8 cellular contexts compared by ENCODE assay signal in genomic region chr12:6215932-6216494, GRCh38. TPM values are rescaled to one million over a fixed set of nuclear protein-coding genes. Genes with fewer than 3 reads are reported as not detected.
DNase-seq lines count a peak whose midpoint lies in the region; ATAC-seq and TF ChIP-seq lines count a peak whose summit lies in the region.

No MANE protein-coding gene starts in this region.

- no peaks in the 10 kb centered on the region for H3K27me3 ChIP-seq in left ventricle myocardium inferior (ENCODE audit: low read depth)

- H3K9me3 ChIP-seq in left ventricle myocardium inferior (replicated peaks): no peaks in the 10 kb centered on the region

- H3K27me3 Mint-ChIP-seq in HFFc6 (ENCODE audit: insufficient read depth) (no peaks in the 10 kb centered on the region; the same call in 1 of the 2 replicates), natural killer cell (ENCODE audit: low read depth in 2 of 2) (peaks cover 0 to 9% of the 10 kb centered on the region in 2 donors)

- H3K4me1 Mint-ChIP-seq in HFFc6 (ENCODE audit: low read depth): peaks cover 84% of the 10 kb centered on the region
- no peaks in the 10 kb centered on the region for H3K4me1 Mint-ChIP-seq in natural killer cell

- peak overlapping the region; percentile 99 for H3K27ac Mint-ChIP-seq in HFFc6
- no peak overlapping the region for H3K27ac Mint-ChIP-seq in natural killer cell

- no peak for TF ChIP-seq CTCF in HFFc6 (IDR thresholded peaks at IDR 0.05)
- TF ChIP-seq CTCF in VCaP (conservative IDR thresholded peaks at IDR 0.05): no peak
- no peak for TF ChIP-seq CTCF in left ventricle myocardium inferior (IDR thresholded peaks at IDR 0.05; ENCODE audit: borderline replicate concordance)
- no peak for TF ChIP-seq CTCF in natural killer cell (IDR thresholded peaks at IDR 0.05)

- H3K4me3 ChIP-seq in left ventricle myocardium inferior: no peak overlapping the region

- peaks cover 22% of the 10 kb centered on the region for H3K36me3 ChIP-seq in left ventricle myocardium inferior

- ATAC-seq in sciatic nerve: peak; percentile 76
- no peak for ATAC-seq in natural killer cell

- H3K27ac ChIP-seq in VCaP (peak overlapping the region; percentile 97), left ventricle myocardium inferior (replicated peaks) (peak overlapping the region; percentile 90)

- H3K4me1 ChIP-seq in left ventricle myocardium inferior: peaks cover 99% of the 10 kb centered on the region

- DNase-seq in HFFc6: peak; percentile 93
- DNase-seq in left ventricle myocardium inferior: no peak
- no peak for DNase-seq in sciatic nerve (ENCODE audit: low spot score)
- DNase-seq in stimulated activated naive CD4-positive, alpha-beta T cell (lab: John Stamatoyannopoulos, UW): no peak
- no peak for DNase-seq in natural killer cell
- DNase-seq in NOMO-1 treated with dmso at 0.1 percent for 144 hours (lab: John Stamatoyannopoulos, UW; ENCODE audit: unreplicated experiment): no peak
- no peak for DNase-seq in activated T-cell treated with anti-CD3 and anti-CD28 coated beads for 4 hours

- H3K9me3 Mint-ChIP-seq in HFFc6 (peaks cover 7% of the 10 kb centered on the region; the same call in 1 of the 2 replicates), natural killer cell (no peaks in the 10 kb centered on the region)

- peak overlapping the region; percentile 49 for H3K4me3 Mint-ChIP-seq in HFFc6
- H3K4me3 Mint-ChIP-seq in natural killer cell: no peak overlapping the region

- intact Hi-C loops in left ventricle myocardium inferior (cut with micrococcal nuclease): no loop called here
- intact Hi-C loops in sciatic nerve (cut with DNase I): no loop called here
- intact Hi-C loops in natural killer cell (cut with micrococcal nuclease): no loop called here

- H3K36me3 Mint-ChIP-seq in HFFc6 (ENCODE audit: low read depth) (peaks cover 8% of the 10 kb centered on the region), natural killer cell (no peaks in the 10 kb centered on the region)

RNA-seq across cellular contexts. Expression of gene CD9, which starts 15.8 kb away (rescaled TPM):
- 10 to 100 TPM; 43.2 to 72.6 (median 46.4) TPM for total RNA-seq in HFFc6 (2021; fragmentation: NEBNext Ultra II Directional; extraction: Animal tissue kit (Norgen Biotek cat#: 25700))
- total RNA-seq in left ventricle myocardium inferior: 55.5 TPM
- 554 TPM for total RNA-seq in sciatic nerve
- 10 to 100 TPM in 1 of 3 donors, 1 to 10 TPM in 2; 2.1 to 55.9 (median 8.0) TPM for total RNA-seq in natural killer cell
